ENCODE assay signal across 8 cellular contexts in genomic region chr19:15330801-15331418, GRCh38. TPM values are rescaled to one million over a fixed set of nuclear protein-coding genes. Genes with fewer than 3 reads are reported as not detected.
DNase-seq lines count a peak whose midpoint lies in the region; ATAC-seq and TF ChIP-seq lines count a peak whose summit lies in the region.

No MANE protein-coding gene starts in this region.

- no peaks in the 10 kb centered on the region for H3K36me3 ChIP-seq in trophoblast cell (ENCODE audit: control insufficient read depth in 1 of 2, insufficient read depth in 2 of 2, low read length in 2 of 2)

- no peaks in the 10 kb centered on the region for H3K36me3 Mint-ChIP-seq in WTC11

- H4K8ac ChIP-seq in trophoblast cell (ENCODE audit: low read depth, low read length), result peak overlapping the region; percentile 68

- no peaks in the 10 kb centered on the region for H3K27me3 ChIP-seq in trophoblast cell (ENCODE audit: insufficient read depth, low read length)

- H4K12ac ChIP-seq in trophoblast cell (ENCODE audit: low read depth, low read length), result peak overlapping the region; percentile 75

- H3K23ac ChIP-seq in trophoblast cell (ENCODE audit: low read length), result no peak overlapping the region

- peaks cover 7 to 11% of the 10 kb centered on the region in 2 experiments for H3K4me1 ChIP-seq in trophoblast cell (ENCODE audit: control insufficient read depth in 1 of 2, insufficient read depth in 2 of 2, low read length in 2 of 2)

- DNase-seq in left cardiac atrium (no peak), left ventricle myocardium superior (no peak), WTC11 (ENCODE audit: low spot score) (no peak), fibroblast of villous mesenchyme (ENCODE audit: low read depth) (peak; percentile 83), trophoblast cell (peak; percentile 79 to 81), NCI-H2227 treated with DMSO at 0.1 percent for 48 hours (lab: John Stamatoyannopoulos, UW) (no peak), KBM-7 (no peak)

- ATAC-seq in left cardiac atrium (peak; percentile 33 to 67), left ventricle myocardium superior (no peak), WTC11 (0 out of 2 replicates have a peak, but pooled peaks have one; percentile 7), HG03045 (IDR thresholded peaks at IDR 0.05; ENCODE audit: unreplicated experiment) (no peak)

- peaks cover 47% of the 10 kb centered on the region for H3K79me2 ChIP-seq in trophoblast cell (ENCODE audit: control insufficient read depth, insufficient read depth, low read length, poor library complexity)

- H3K79me1 ChIP-seq in trophoblast cell (ENCODE audit: low read length), result peaks cover 14% of the 10 kb centered on the region

- intact Hi-C loops in left cardiac atrium (cut with DNase I) (loop anchor here in 1 of 2 donors (5.0 kb wide), 1 partner anchor 64 kb away; no protein-coding TSS in a partner anchor), left ventricle myocardium superior (cut with micrococcal nuclease) (no loop called here)

- H2AK5ac ChIP-seq in trophoblast cell (ENCODE audit: low read length), result peak overlapping the region; percentile 90

- in situ Hi-C loops in KBM-7 (cut with MboI; ENCODE audit: low pct_unique_long_range_greater_than_20kb, low sequenced_read_pairs), result no loop called here

- H4K91ac ChIP-seq in trophoblast cell (ENCODE audit: low read depth, low read length), result peak overlapping the region; percentile 85

- peaks cover 41% of the 10 kb centered on the region for H3K4me1 Mint-ChIP-seq in WTC11

- no peaks in the 10 kb centered on the region for H3K9me3 Mint-ChIP-seq in WTC11

- H3K27ac ChIP-seq in trophoblast cell (ENCODE audit: low read depth, low read length), result peak overlapping the region; percentile 96

- H3K4me2 ChIP-seq in trophoblast cell (ENCODE audit: low read length), result peak overlapping the region; percentile 95

- POLR2A ChIA-PET in WTC11 (lab: Charles Lee), result interaction anchor here (0.6 kb wide), 1 partner anchor 32 kb away, joined by 8 read pairs; no protein-coding TSS in a partner anchor

- CTCF ChIA-PET in WTC11 (lab: Charles Lee), result no interaction called here

- peak overlapping the region; percentile 85 for H2BK5ac ChIP-seq in trophoblast cell (ENCODE audit: low read depth, low read length, poor library complexity)

- WGBS in trophoblast cell (ENCODE audit: extremely low coverage, insufficient coverage, insufficient read length), result no CpG with 5 or more reads among the region's 17 CpGs

- H2BK12ac ChIP-seq in trophoblast cell (ENCODE audit: low read length), result no peak overlapping the region

- peak overlapping the region; percentile 99 for H3K4ac ChIP-seq in trophoblast cell (ENCODE audit: low read depth, low read length)

- H3K14ac ChIP-seq in trophoblast cell (ENCODE audit: low read length), result peak overlapping the region; percentile 100

- peak overlapping the region; percentile 94 for H3K27ac Mint-ChIP-seq in WTC11

- peak overlapping the region; percentile 97 for H3K18ac ChIP-seq in trophoblast cell (ENCODE audit: low read length)

- H3K4me3 ChIP-seq in fibroblast of villous mesenchyme (ENCODE audit: low read depth, low read length) (peak overlapping the region; percentile 83), trophoblast cell (ENCODE audit: low read depth, low read length) (peak overlapping the region; percentile 97)

- peak overlapping the region; percentile 88 for H3K9ac ChIP-seq in trophoblast cell (ENCODE audit: low read length)

- peak overlapping the region; percentile 92 for H2BK120ac ChIP-seq in trophoblast cell (ENCODE audit: insufficient read depth, low read length, poor library complexity)

- peak overlapping the region; percentile 73 for H2AFZ ChIP-seq in trophoblast cell (ENCODE audit: insufficient read depth, low read length, poor library complexity)

- H3K27me3 Mint-ChIP-seq in WTC11 (ENCODE audit: low read depth), result no peaks in the 10 kb centered on the region

- TF ChIP-seq CTCF in WTC11 (IDR thresholded peaks at IDR 0.05) (no peak), fibroblast of villous mesenchyme (IDR thresholded peaks at IDR 0.05; ENCODE audit: insufficient read depth, low read depth, low read length) (no peak)

- peak overlapping the region; percentile 91 for H3K4me3 Mint-ChIP-seq in WTC11

- no peaks in the 10 kb centered on the region for H3K9me3 ChIP-seq in trophoblast cell (ENCODE audit: insufficient read depth, low read depth, low read length)

TF ChIP-seq in WTC11, 78 proteins besides CTCF, POLR2A, EP300 and RAD21:
- TF ChIP-seq NFE2L1 (CRISPR knock-in tag; IDR thresholded peaks at IDR 0.05) (peak; percentile 62), ZNF263 (CRISPR knock-in tag; IDR thresholded peaks at IDR 0.05; ENCODE audit: low read depth) (peak; percentile 77; the same call in 1 of the 2 replicates), MYBL2 (CRISPR knock-in tag; IDR thresholded peaks at IDR 0.05) (0 out of 2 replicates have a peak, but pooled peaks have one; percentile 24), ZNF232 (CRISPR knock-in tag; IDR thresholded peaks at IDR 0.05) (no peak)

RNA-seq across cellular contexts. Expression of gene BRD4, which starts 1.4 kb away (rescaled TPM):
- 10 to 100 TPM; 43.9 to 63.3 TPM for total RNA-seq in left cardiac atrium
- 67.4 TPM for total RNA-seq in left ventricle myocardium superior
- 127 to 130 TPM (median 128 TPM) in 3 replicates for total RNA-seq in WTC11 (2021)
- total RNA-seq in fibroblast of villous mesenchyme, result 25.8 and 26.3 TPM in 2 replicates
- polyA plus RNA-seq in trophoblast cell (2013), result 188 and 191 TPM in 2 replicates

RNA-seq across cellular contexts. Expression of gene AKAP8, which starts 48.7 kb away (rescaled TPM):
- total RNA-seq in left cardiac atrium (10 to 100 TPM; 16.0 to 30.5 TPM), left ventricle myocardium superior (24.0 TPM), WTC11 (2021) (49.1 to 65.9 TPM (median 51.3 TPM) in 3 replicates), fibroblast of villous mesenchyme (16.0 and 19.6 TPM in 2 replicates)
- 40.6 and 42.9 TPM in 2 replicates for polyA plus RNA-seq in trophoblast cell (2013)

Comparison
In these comparisons a context has a peak if more than half of its experiments do, and no peak if none do; other contexts are left out.
1. ATAC-seq: peak in left cardiac atrium (2 of 2) and WTC11 (single experiment); none in left ventricle myocardium superior (single experiment) and HG03045 (single experiment).
2. DNase-seq: peak in fibroblast of villous mesenchyme (single experiment) and trophoblast cell (2 of 2); none in left cardiac atrium (single experiment), left ventricle myocardium superior (single experiment), WTC11 (single experiment), NCI-H2227 treated with DMSO at 0.1 percent for 48 hours (single experiment) and KBM-7 (single experiment).